8 cellular contexts compared by ENCODE assay signal in the genomic region with DNA sequence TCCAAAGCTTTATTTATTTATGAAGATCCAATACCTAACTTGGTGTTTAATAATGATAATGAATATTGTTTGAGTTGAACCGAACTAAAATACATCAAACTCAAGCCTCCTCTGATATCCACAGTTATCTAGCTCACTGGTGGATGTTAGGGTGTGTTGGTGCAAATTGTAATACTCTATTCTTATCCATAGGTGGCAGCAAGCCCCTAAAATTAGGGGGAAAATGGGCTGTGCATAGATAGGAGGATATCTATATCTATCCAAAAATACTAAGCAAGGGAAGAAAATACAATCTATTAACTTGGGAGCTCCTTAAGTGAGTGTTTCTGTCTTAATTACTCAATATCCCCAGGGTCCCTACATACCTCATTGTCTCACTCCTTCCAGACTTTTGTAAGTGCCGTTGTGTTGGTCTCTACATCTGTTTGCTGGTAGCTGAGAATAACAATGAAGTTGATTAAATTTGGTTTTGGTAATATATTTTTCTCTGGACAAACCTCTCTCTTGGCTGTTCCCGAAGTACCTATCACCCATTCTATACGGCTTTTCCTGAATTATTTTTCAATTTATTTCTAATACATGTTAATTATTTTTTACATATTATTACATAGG. TPM values are rescaled to one million over a fixed set of nuclear protein-coding genes. Genes with fewer than 3 reads are reported as not detected.
DNase-seq lines count a peak whose midpoint lies in the region; ATAC-seq and TF ChIP-seq lines count a peak whose summit lies in the region.

No MANE protein-coding gene starts in this region.

- H3K36me3 ChIP-seq in ascending aorta = no peaks in the 10 kb centered on the region

- no peak overlapping the region for H3K4me3 ChIP-seq in ascending aorta

- intact Hi-C loops in ascending aorta (cut with DNase I) = no loop called here

- H3K4me1 ChIP-seq in ascending aorta = no peaks in the 10 kb centered on the region

- DNase-seq in DMS53 treated with DMSO at 0.1 percent for 48 hours (lab: John Stamatoyannopoulos, UW; ENCODE audit: unreplicated experiment) (peak; percentile 77), NCI-H2196 (lab: John Stamatoyannopoulos, UW; ENCODE audit: unreplicated experiment) (peak; percentile 51), ascending aorta (ENCODE audit: low spot score in 2 of 2) (no peak), iris pigment epithelial cell (ENCODE audit: low read depth) (peak; percentile 43), cortex of kidney (lab: John Stamatoyannopoulos, UW) (no peak), C1 segment of cervical spinal cord (lab: John Stamatoyannopoulos, UW) (no peak)

- H3K27me3 ChIP-seq in ascending aorta = no peaks in the 10 kb centered on the region

- H3K27ac ChIP-seq in ascending aorta = no peak overlapping the region

- peak in 2 of 3 experiments; percentile 16 to 30 for TF ChIP-seq CTCF in ascending aorta (IDR thresholded peaks at IDR 0.05)

- H3K9me3 ChIP-seq in ascending aorta = no peaks in the 10 kb centered on the region

- ATAC-seq in GM19438 (IDR thresholded peaks at IDR 0.05; ENCODE audit: low read depth, unreplicated experiment) (peak; percentile 99), HG03196 (IDR thresholded peaks at IDR 0.05; ENCODE audit: unreplicated experiment) (peak; percentile 96)

RNA-seq across cellular contexts. Expression of gene VWDE, which starts 55.0 kb away (rescaled TPM):
- not detected for total RNA-seq in ascending aorta

Comparison
In these comparisons a context has a peak if more than half of its experiments do, and no peak if none do; other contexts are left out.
1. DNase-seq: peak in DMS53 treated with DMSO at 0.1 percent for 48 hours (single experiment), NCI-H2196 (single experiment) and iris pigment epithelial cell (single experiment); none in ascending aorta (0 of 2), cortex of kidney (single experiment) and C1 segment of cervical spinal cord (0 of 14).